Comparison of ENCODE assay signal across 15 cellular contexts in the genomic region with DNA sequence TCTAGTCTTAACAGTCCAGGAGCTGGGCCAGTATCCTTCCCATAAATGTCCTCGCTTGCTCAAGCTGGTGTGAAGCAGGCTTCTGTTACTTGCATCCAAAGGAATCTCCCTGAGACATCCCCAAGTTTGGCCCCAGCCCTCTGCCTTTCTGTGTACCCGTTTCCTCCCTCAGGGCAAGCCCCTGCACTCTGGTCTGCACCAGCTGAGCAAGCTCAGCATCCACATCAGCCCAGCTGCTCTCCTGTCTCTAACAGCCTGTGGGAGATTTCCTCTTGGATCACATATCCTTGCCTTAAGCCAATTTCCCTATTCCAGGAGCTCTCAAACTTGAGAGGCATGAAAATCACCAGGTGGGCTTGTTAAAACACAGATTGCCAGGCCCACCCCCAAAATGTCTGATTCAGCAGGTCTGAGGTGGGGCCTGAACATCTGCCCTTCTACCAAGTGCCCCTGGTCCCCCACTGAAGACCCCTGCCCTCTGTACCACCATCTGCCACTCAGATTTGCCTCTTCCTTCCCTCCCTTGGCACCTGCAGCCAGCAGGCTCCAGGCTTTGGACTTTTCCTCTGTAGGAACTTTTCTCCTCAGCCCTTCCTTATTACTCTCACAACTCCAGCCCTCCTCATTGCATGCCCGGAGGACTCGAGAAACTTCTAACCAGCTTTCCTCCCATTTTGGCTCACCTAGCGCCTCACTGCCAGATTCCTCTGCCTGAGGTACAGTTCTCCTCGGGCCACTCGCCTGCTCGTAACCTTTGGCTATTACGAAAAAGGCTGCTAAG. TPM values are rescaled to one million over a fixed set of nuclear protein-coding genes. Genes with fewer than 3 reads are reported as not detected.
DNase-seq lines count a peak whose midpoint lies in the region; ATAC-seq and TF ChIP-seq lines count a peak whose summit lies in the region.
"Had no signal": no experiment of that assay in that cellular context is flagged by ENCODE, and none has a peak within 500 bp of the region (broad histone marks: within the 10 kb centered on the region; RNA-seq: fewer than 3 reads in every experiment).

No MANE protein-coding gene starts in this region.

- ATAC-seq in left colon (peak; percentile 78), GM21528 (IDR thresholded peaks at IDR 0.05; ENCODE audit: low FRiP score, unreplicated experiment) (no peak)
- ATAC-seq: Panc1 had no signal

- no peak overlapping the region for H3K4me3 ChIP-seq in sigmoid colon
- H3K4me3 ChIP-seq: BLaER1 treated with 17β-estradiol and CSF1 and Interleukin-3, amounts not matched to agents 10 nM and 100 nM; MG63 had no signal

- in situ Hi-C loops in KBM-7 (cut with MboI; ENCODE audit: low pct_unique_long_range_greater_than_20kb, low sequenced_read_pairs), result no loop called here

- H3K36me3 ChIP-seq in sigmoid colon, result no peaks in the 10 kb centered on the region
- H3K36me3 ChIP-seq: BLaER1 treated with 17β-estradiol and CSF1 and Interleukin-3, amounts not matched to agents 10 nM and 100 nM; MG63 had no signal

- 57 to 76% methylated on average over 9 of the region's 9 CpGs for WGBS in sigmoid colon, 2 donors

- intact Hi-C loops in left colon (cut with DNase I, micrococcal nuclease) (no loop called here), sigmoid colon (cut with DNase I) (no loop called here)

- no peak for TF ChIP-seq POLR2A in sigmoid colon (IDR thresholded peaks at IDR 0.05)

- no peak for TF ChIP-seq CTCF in sigmoid colon (IDR thresholded peaks at IDR 0.05)

- no peaks in the 10 kb centered on the region for H3K27me3 ChIP-seq in sigmoid colon
- H3K27me3 ChIP-seq: BLaER1 treated with 17β-estradiol and CSF1 and Interleukin-3, amounts not matched to agents 10 nM and 100 nM; MG63 had no signal

- TF ChIP-seq EP300 in sigmoid colon (IDR thresholded peaks at IDR 0.05), result no peak

- peak overlapping the region in 3 of 4 donors; percentile 37 to 82 (median 37) for H3K27ac ChIP-seq in sigmoid colon
- H3K27ac ChIP-seq: BLaER1 treated with 17β-estradiol and CSF1 and Interleukin-3, amounts not matched to agents 10 nM and 100 nM had no signal

- H3K4me1 ChIP-seq in sigmoid colon, result peaks cover 0 to 86% (median 72%) of the 10 kb centered on the region in 4 donors
- H3K4me1 ChIP-seq: BLaER1 treated with 17β-estradiol and CSF1 and Interleukin-3, amounts not matched to agents 10 nM and 100 nM had no signal

- DNase-seq in NCI-H1694 treated with DMSO at 0.1 percent for 48 hours (lab: John Stamatoyannopoulos, UW), result peak; percentile 39
- peak; percentile 14 for DNase-seq in NCI-H69 (lab: John Stamatoyannopoulos, UW)
- DNase-seq in left colon, result no peak
- DNase-seq in sigmoid colon, result peak; percentile 74
- no peak for DNase-seq in KBM-7
- DNase-seq in germinal center (ENCODE audit: low spot score), result no peak
- DNase-seq: MG63, NCI-H1105, NCI-H1930, NCI-H2227 treated with DMSO at 0.1 percent for 48 hours, NCI-H526 treated with DMSO at 0.1 percent for 48 hours, SHP77 treated with DMSO at 0.1 percent for 48 hours had no signal

- H3K9me3 ChIP-seq in sigmoid colon, result no peaks in the 10 kb centered on the region
- H3K9me3 ChIP-seq: BLaER1 treated with 17β-estradiol and CSF1 and Interleukin-3, amounts not matched to agents 10 nM and 100 nM; MG63 had no signal

RNA-seq across cellular contexts. Expression of a gene that starts 32.0 kb away (rescaled TPM):
- total RNA-seq in left colon (1 to 10 TPM; 4.2 to 7.1 TPM), sigmoid colon (10 to 100 TPM; 44.9 to 98.0 (median 70.6) TPM)
- polyA plus RNA-seq in sigmoid colon, result 1 to 10 TPM in 2 of 3 donors, under 1 TPM in 1; 0.23 to 4.5 (median 1.8) TPM

Comparison
In these comparisons a context has a peak if more than half of its experiments do, and no peak if none do; other contexts are left out.
1. DNase-seq: peak in NCI-H1694 treated with DMSO at 0.1 percent for 48 hours (single experiment), NCI-H69 (single experiment) and sigmoid colon (single experiment); none in left colon (0 of 2), KBM-7 (single experiment) and germinal center (single experiment).
2. RNA of a gene that starts 32.0 kb away (total RNA-seq): 44.9 to 98.0 TPM in sigmoid colon; 4.2 to 7.1 TPM in left colon; every median in the first group is over 4 times any median in the second.